ENCODE assay signal across 12 cellular contexts in genomic region chr1:245512181-245512888, GRCh38.
A peak's percentile ranks its signal among the peaks of the same experiment; 100 is the strongest.
DNase-seq lines count a peak whose midpoint lies in the region; ATAC-seq, FAIRE-seq and TF ChIP-seq lines count a peak whose summit lies in the region.
"Had no signal": no experiment of that assay in that cellular context is flagged by ENCODE, and none has a peak within 500 bp of the region (broad histone marks: within the 10 kb centered on the region; RNA-seq: fewer than 3 reads in every experiment).

No MANE protein-coding gene starts in this region.

- H3K27me3 Mint-ChIP-seq in natural killer cell (ENCODE audit: low read depth in 2 of 2), result peaks cover 2 to 11% of the 10 kb centered on the region in 2 donors
- peaks cover 2 to 11% of the 10 kb centered on the region in 2 donors for H3K27me3 Mint-ChIP-seq in natural killer cell treated with Interleukin-12 subunit alpha and Interleukin-12 subunit beta and Interleukin-15 and Interleukin-18, amount 100 ng/mL, for 72 hours

- no peak for ATAC-seq in natural killer cell
- ATAC-seq in natural killer cell treated with Interleukin-12 subunit alpha and Interleukin-12 subunit beta and Interleukin-15 and Interleukin-18, amount 100 ng/mL, for 72 hours, result no peak
- ATAC-seq in gastroesophageal sphincter, result no peak
- ATAC-seq: stimulated activated memory B cell treated with anti-CD40 and anti-IgM and Interleukin-4, amounts not matched to agents 10 μg/mL and 1 μg/mL and 100 μg/mL, for 72 hours had no signal

- H3K27ac Mint-ChIP-seq in natural killer cell, result no peak overlapping the region
- H3K27ac Mint-ChIP-seq in natural killer cell treated with Interleukin-12 subunit alpha and Interleukin-12 subunit beta and Interleukin-15 and Interleukin-18, amount 100 ng/mL, for 72 hours, result no peak overlapping the region
- H3K27ac Mint-ChIP-seq: stimulated activated memory B cell treated with anti-CD40 and anti-IgM and Interleukin-4, amounts not matched to agents 10 μg/mL and 1 μg/mL and 100 μg/mL, for 72 hours had no signal

- 54 to 75% methylated on average over 5 to 8 of the region's 8 CpGs for WGBS in gastroesophageal sphincter (ENCODE audit: low coverage in 1 of 2), 2 donors

- DNase-seq in natural killer cell, result no peak
- no peak for DNase-seq in natural killer cell treated with Interleukin-12 subunit alpha and Interleukin-12 subunit beta and Interleukin-15 and Interleukin-18, amount 100 ng/mL, for 72 hours (ENCODE audit: low spot score)
- peak; percentile 54 for DNase-seq in NCI-H345 treated with DMSO at 0.1 percent for 48 hours (lab: John Stamatoyannopoulos, UW; ENCODE audit: unreplicated experiment)
- peak; percentile 56 for DNase-seq in fibroblast of the aortic adventitia (ENCODE audit: low read depth)
- peak; percentile 33 for DNase-seq in urothelium cell line (ENCODE audit: low spot score)
- no peak for DNase-seq in HuH-7.5 (ENCODE audit: low spot score)
- no peak for DNase-seq in HPDE6-E6E7 (ENCODE audit: extremely low spot score)
- DNase-seq: T-helper 9 cell had no signal

- intact Hi-C loops in natural killer cell (cut with micrococcal nuclease), result no loop called here

- no peak for FAIRE-seq in urothelium cell line (lab: Jason Lieb, UNC)

- no peak for TF ChIP-seq EP300 in gastroesophageal sphincter (IDR thresholded peaks at IDR 0.05)

- H3K27me3 ChIP-seq in gastroesophageal sphincter, result peaks cover 5% of the 10 kb centered on the region
- H3K27me3 ChIP-seq: BLaER1 had no signal

- peak overlapping the region; percentile 44 for H3K4me3 ChIP-seq in fibroblast of the aortic adventitia (ENCODE audit: low read depth, low read length)
- no peak overlapping the region for H3K4me3 ChIP-seq in gastroesophageal sphincter
- H3K4me3 ChIP-seq: BLaER1, smooth muscle cell had no signal

- H3K9me3 Mint-ChIP-seq in natural killer cell, result peaks cover 0 to 2% of the 10 kb centered on the region in 2 donors
- no peaks in the 10 kb centered on the region for H3K9me3 Mint-ChIP-seq in natural killer cell treated with Interleukin-12 subunit alpha and Interleukin-12 subunit beta and Interleukin-15 and Interleukin-18, amount 100 ng/mL, for 72 hours

- H3K36me3 Mint-ChIP-seq in natural killer cell, result no peaks in the 10 kb centered on the region
- no peaks in the 10 kb centered on the region for H3K36me3 Mint-ChIP-seq in natural killer cell treated with Interleukin-12 subunit alpha and Interleukin-12 subunit beta and Interleukin-15 and Interleukin-18, amount 100 ng/mL, for 72 hours
- H3K36me3 Mint-ChIP-seq: stimulated activated memory B cell treated with anti-CD40 and anti-IgM and Interleukin-4, amounts not matched to agents 10 μg/mL and 1 μg/mL and 100 μg/mL, for 72 hours had no signal

- H3K4me3 Mint-ChIP-seq in natural killer cell, result peak overlapping the region; percentile 28
- no peak overlapping the region for H3K4me3 Mint-ChIP-seq in natural killer cell treated with Interleukin-12 subunit alpha and Interleukin-12 subunit beta and Interleukin-15 and Interleukin-18, amount 100 ng/mL, for 72 hours
- H3K4me3 Mint-ChIP-seq: stimulated activated memory B cell treated with anti-CD40 and anti-IgM and Interleukin-4, amounts not matched to agents 10 μg/mL and 1 μg/mL and 100 μg/mL, for 72 hours had no signal

- H3K36me3 ChIP-seq in gastroesophageal sphincter, result no peaks in the 10 kb centered on the region
- H3K36me3 ChIP-seq: BLaER1 had no signal

- no peak for TF ChIP-seq POLR2A in gastroesophageal sphincter (IDR thresholded peaks at IDR 0.05)

- TF ChIP-seq CTCF in natural killer cell (IDR thresholded peaks at IDR 0.05) (no peak), fibroblast of the aortic adventitia (IDR thresholded peaks at IDR 0.05; ENCODE audit: insufficient read depth, low read length) (no peak), gastroesophageal sphincter (IDR thresholded peaks at IDR 0.05) (no peak)

- no peak overlapping the region for H3K27ac ChIP-seq in gastroesophageal sphincter
- H3K27ac ChIP-seq: BLaER1 had no signal

- H3K4me1 ChIP-seq in gastroesophageal sphincter, result no peaks in the 10 kb centered on the region
- H3K4me1 ChIP-seq: BLaER1 had no signal

- peaks cover 4 to 9% of the 10 kb centered on the region in 2 donors for H3K4me1 Mint-ChIP-seq in natural killer cell
- H3K4me1 Mint-ChIP-seq in natural killer cell treated with Interleukin-12 subunit alpha and Interleukin-12 subunit beta and Interleukin-15 and Interleukin-18, amount 100 ng/mL, for 72 hours (ENCODE audit: low read depth in 2 of 2), result peaks cover 0 to 3% of the 10 kb centered on the region in 2 donors
- H3K4me1 Mint-ChIP-seq: stimulated activated memory B cell treated with anti-CD40 and anti-IgM and Interleukin-4, amounts not matched to agents 10 μg/mL and 1 μg/mL and 100 μg/mL, for 72 hours had no signal

- H3K9me3 ChIP-seq in gastroesophageal sphincter, result no peaks in the 10 kb centered on the region
- H3K9me3 ChIP-seq: BLaER1 had no signal

Comparison
In these comparisons a context has a peak if more than half of its experiments do, and no peak if none do; other contexts are left out.
1. DNase-seq: peak in NCI-H345 treated with DMSO at 0.1 percent for 48 hours (single experiment), fibroblast of the aortic adventitia (single experiment) and urothelium cell line (single experiment); none in natural killer cell (single experiment), natural killer cell treated with Interleukin-12 subunit alpha and Interleukin-12 subunit beta and Interleukin-15 and Interleukin-18, amount 100 ng/mL, for 72 hours (single experiment), HuH-7.5 (single experiment) and HPDE6-E6E7 (single experiment).